ENCODE assay signal across 8 cellular contexts in genomic region chr19:3035542-3036118, GRCh38. TPM values are rescaled to one million over a fixed set of nuclear protein-coding genes. Genes with fewer than 3 reads are reported as not detected.
A peak's percentile ranks its signal among the peaks of the same experiment; 100 is the strongest.
DNase-seq lines count a peak whose midpoint lies in the region; ATAC-seq and TF ChIP-seq lines count a peak whose summit lies in the region.

No MANE protein-coding gene starts in this region.

- DNase-seq in EL (peak; percentile 99), H7 (peak; percentile 100), M059J (ENCODE audit: low read depth) (peak; percentile 99), fibroblast of the aortic adventitia (ENCODE audit: low read depth) (peak; percentile 99)
- peak; percentile 97 for DNase-seq in activated effector memory CD4-positive, alpha-beta T cell treated with anti-CD3 and anti-CD28 coated beads, Interleukin-2, amount 50 U/mL, for 16 hours
- peak; percentile 98 for DNase-seq in natural killer cell treated with Interleukin-12 subunit alpha and Interleukin-12 subunit beta and Interleukin-15 and Interleukin-18, amount 100 ng/mL, for 72 hours (ENCODE audit: low spot score)
- peak; percentile 94 for DNase-seq in stimulated activated naive CD4-positive, alpha-beta T cell treated with Interleukin-2 at 50 U/mL for 16 hours (lab: John Stamatoyannopoulos, UW)

- peaks cover 4% of the 10 kb centered on the region for H3K27me3 ChIP-seq in H7 (ENCODE audit: control insufficient read depth, insufficient read depth, low read length)

- no peaks in the 10 kb centered on the region for H3K9me3 Mint-ChIP-seq in natural killer cell treated with Interleukin-12 subunit alpha and Interleukin-12 subunit beta and Interleukin-15 and Interleukin-18, amount 100 ng/mL, for 72 hours

- TF ChIP-seq POLR2A in Raji (IDR thresholded peaks at IDR 0.05; ENCODE audit: insufficient read depth, low read depth, low read length), result peak; percentile 79

- H3K27me3 Mint-ChIP-seq in natural killer cell treated with Interleukin-12 subunit alpha and Interleukin-12 subunit beta and Interleukin-15 and Interleukin-18, amount 100 ng/mL, for 72 hours, result peaks cover 4 to 7% of the 10 kb centered on the region in 2 donors

- H3K4me3 ChIP-seq in H7 (ENCODE audit: insufficient read depth, low read depth, low read length) (peak overlapping the region; percentile 82), fibroblast of the aortic adventitia (ENCODE audit: low read depth, low read length) (peak overlapping the region; percentile 67)

- peaks cover 17 to 22% of the 10 kb centered on the region in 2 donors for H3K4me1 Mint-ChIP-seq in natural killer cell treated with Interleukin-12 subunit alpha and Interleukin-12 subunit beta and Interleukin-15 and Interleukin-18, amount 100 ng/mL, for 72 hours (ENCODE audit: low read depth in 2 of 2)

- H3K36me3 Mint-ChIP-seq in natural killer cell treated with Interleukin-12 subunit alpha and Interleukin-12 subunit beta and Interleukin-15 and Interleukin-18, amount 100 ng/mL, for 72 hours, result no peaks in the 10 kb centered on the region

- H3K36me3 ChIP-seq in H7 (replicated peaks; ENCODE audit: control insufficient read depth, insufficient read depth, low read length), result no peaks in the 10 kb centered on the region

- H3K4me3 Mint-ChIP-seq in natural killer cell treated with Interleukin-12 subunit alpha and Interleukin-12 subunit beta and Interleukin-15 and Interleukin-18, amount 100 ng/mL, for 72 hours, result peak overlapping the region; percentile 89

- H3K27ac Mint-ChIP-seq in natural killer cell treated with Interleukin-12 subunit alpha and Interleukin-12 subunit beta and Interleukin-15 and Interleukin-18, amount 100 ng/mL, for 72 hours, result peak overlapping the region; percentile 83 to 98

- peak; percentile 96 for ATAC-seq in natural killer cell treated with Interleukin-12 subunit alpha and Interleukin-12 subunit beta and Interleukin-15 and Interleukin-18, amount 100 ng/mL, for 72 hours

- no peak for TF ChIP-seq CTCF in fibroblast of the aortic adventitia (IDR thresholded peaks at IDR 0.05; ENCODE audit: insufficient read depth, low read length)

RNA-seq across cellular contexts. Expression of gene TLE2, which starts 6.5 kb away (rescaled TPM):
- 9.6 and 18.7 TPM in 2 replicates for total RNA-seq in H7 (2014; rRNA removed; shearing (Covaris generic))
- total RNA-seq in M059J (2014; rRNA removed; shearing (Covaris generic)), result not detected in 2 replicates
- total RNA-seq in fibroblast of the aortic adventitia (ENCODE audit: low replicate concordance), result 5.2 and 12.8 TPM in 2 replicates
- total RNA-seq in natural killer cell treated with Interleukin-12 subunit alpha and Interleukin-12 subunit beta and Interleukin-15 and Interleukin-18, amount 100 ng/mL, for 72 hours, result 1 to 10 TPM; 1.3 to 3.2 TPM

RNA-seq across cellular contexts. Expression of gene TLE5, which starts 26.7 kb away (rescaled TPM):
- 300 and 386 TPM in 2 replicates for total RNA-seq in H7 (2014; rRNA removed; shearing (Covaris generic))
- total RNA-seq in M059J (2014; rRNA removed; shearing (Covaris generic)), result 186 and 200 TPM in 2 replicates
- 42.2 and 232 TPM in 2 replicates for total RNA-seq in fibroblast of the aortic adventitia (ENCODE audit: low replicate concordance)
- 100 to 1,000 TPM; 242 to 309 TPM for total RNA-seq in natural killer cell treated with Interleukin-12 subunit alpha and Interleukin-12 subunit beta and Interleukin-15 and Interleukin-18, amount 100 ng/mL, for 72 hours

RNA-seq across cellular contexts. Expression of gene TLE6, which starts 58.3 kb away (rescaled TPM):
- total RNA-seq in H7 (2014; rRNA removed; shearing (Covaris generic)), result 10.4 and 14.2 TPM in 2 replicates
- total RNA-seq in M059J (2014; rRNA removed; shearing (Covaris generic)), result 0.10 and 2.8 TPM in 2 replicates
- total RNA-seq in fibroblast of the aortic adventitia (ENCODE audit: low replicate concordance), result 0.18 TPM in 1 of 2 replicates, not detected in the other
- 1 to 10 TPM in 1 of 2 donors, under 1 TPM in 1; 0.45 to 1.8 TPM for total RNA-seq in natural killer cell treated with Interleukin-12 subunit alpha and Interleukin-12 subunit beta and Interleukin-15 and Interleukin-18, amount 100 ng/mL, for 72 hours

RNA-seq across cellular contexts. Expression of gene GNA11, which starts 58.5 kb away (rescaled TPM):
- total RNA-seq in H7 (2014; rRNA removed; shearing (Covaris generic)), result 30.0 and 35.0 TPM in 2 replicates
- total RNA-seq in M059J (2014; rRNA removed; shearing (Covaris generic)), result 38.0 and 69.7 TPM in 2 replicates
- total RNA-seq in fibroblast of the aortic adventitia (ENCODE audit: low replicate concordance), result 35.1 and 65.4 TPM in 2 replicates
- total RNA-seq in natural killer cell treated with Interleukin-12 subunit alpha and Interleukin-12 subunit beta and Interleukin-15 and Interleukin-18, amount 100 ng/mL, for 72 hours, result 1 to 10 TPM in 1 of 2 donors, under 1 TPM in 1; 1.00 to 1.3 TPM

Comparison
In these comparisons a context has a peak if more than half of its experiments do, and no peak if none do; other contexts are left out.
1. Peak in every context shown above with its lines: DNase-seq, ATAC-seq and H3K4me3 ChIP-seq.